15 cellular contexts compared by ENCODE assay signal in the genomic region with DNA sequence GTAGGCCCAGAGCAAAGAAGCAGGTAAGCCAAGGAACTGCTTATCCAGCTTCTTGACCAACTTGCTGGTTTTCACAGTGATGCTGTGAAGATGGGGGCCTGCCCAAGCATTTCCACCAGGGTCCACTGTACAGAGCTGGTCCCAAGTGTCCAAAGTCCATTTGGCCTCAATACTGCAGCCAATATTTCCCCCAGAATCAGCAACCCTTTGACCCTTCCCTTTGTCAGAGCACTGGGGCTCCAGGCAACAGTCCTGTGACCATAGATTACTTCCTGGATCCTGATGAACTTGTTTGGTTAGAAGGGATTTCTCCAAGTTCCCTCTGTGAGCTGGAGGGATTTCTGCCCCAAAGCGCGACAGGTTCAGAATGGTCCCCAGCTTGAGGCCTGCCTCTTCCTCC. TPM values are rescaled to one million over a fixed set of nuclear protein-coding genes. Genes with fewer than 3 reads are reported as not detected.
DNase-seq lines count a peak whose midpoint lies in the region; TF ChIP-seq lines count a peak whose summit lies in the region.
"Had no signal": no experiment of that assay in that cellular context is flagged by ENCODE, and none has a peak within 500 bp of the region (broad histone marks: within the 10 kb centered on the region; RNA-seq: fewer than 3 reads in every experiment).

No MANE protein-coding gene starts in this region.

- no peak for TF ChIP-seq RAD21 in liver (IDR thresholded peaks at IDR 0.05)

- 98% methylated on average over 2 of the region's 2 CpGs for WGBS in liver
- WGBS in testis, 2 donors = 98 to 100% methylated on average over 2 of the region's 2 CpGs

- DNase-seq in activated CD4-positive, alpha-beta T cell treated with anti-CD3 and anti-CD28 coated beads, Interleukin-2, amount 10 ng/mL, durations not matched to agents 7 days and 5 days = no peak
- no peak for DNase-seq in activated CD4-positive, alpha-beta T cell treated with anti-CD3 and anti-CD28 coated beads for 1 hour
- no peak for DNase-seq in endothelial cell (ENCODE audit: low spot score)
- DNase-seq in progenitor cell of endocrine pancreas (ENCODE audit: low spot score, unreplicated experiment) = no peak
- no peak for DNase-seq in testis
- no peak for DNase-seq in NCI-H1436 treated with DMSO at 0.1 percent for 48 hours (lab: John Stamatoyannopoulos, UW)
- DNase-seq in T-helper 1 cell = no peak
- DNase-seq: AML-193; Caco-2; CD4-positive, alpha-beta T cell; H9 had no signal

- TF ChIP-seq POLR2A in testis (IDR thresholded peaks at IDR 0.05) = no peak

- no peaks in the 10 kb centered on the region for H3K9me3 Mint-ChIP-seq in activated CD4-positive, alpha-beta T cell treated with anti-CD3 and anti-CD28 coated beads, Interleukin-2, amount 10 ng/mL, durations not matched to agents 7 days and 5 days
- H3K9me3 Mint-ChIP-seq in endothelial cell (ENCODE audit: unreplicated experiment) = no peaks in the 10 kb centered on the region
- no peaks in the 10 kb centered on the region for H3K9me3 Mint-ChIP-seq in progenitor cell of endocrine pancreas (ENCODE audit: low read depth)
- H3K9me3 Mint-ChIP-seq: CD4-positive, alpha-beta T cell; H9 had no signal

- H3K36me3 ChIP-seq in liver (ENCODE audit: control insufficient read depth in 4 of 4, insufficient read depth in 3 of 4, low read depth in 1 of 4, low read length in 3 of 4) (peaks cover 0 to 48% (median 32%) of the 10 kb centered on the region in 4 donors), testis (ENCODE audit: low read depth, missing control alignments) (no peaks in the 10 kb centered on the region)

- peaks cover 3 to 8% (median 4%) of the 10 kb centered on the region in 4 donors for H3K4me1 ChIP-seq in liver (ENCODE audit: control insufficient read depth in 4 of 4, insufficient read depth in 4 of 4, low read length in 3 of 4)
- H3K4me1 ChIP-seq in testis = peaks cover 3% of the 10 kb centered on the region
- H3K4me1 ChIP-seq: Caco-2 had no signal

- TF ChIP-seq CTCF in endothelial cell (IDR thresholded peaks at IDR 0.05; ENCODE audit: unreplicated experiment) (no peak), liver (IDR thresholded peaks at IDR 0.05; ENCODE audit: low read depth, low read length, missing input control) (no peak), progenitor cell of endocrine pancreas (IDR thresholded peaks at IDR 0.05; ENCODE audit: unreplicated experiment) (no peak), testis (IDR thresholded peaks at IDR 0.05) (no peak)

- POLR2A ChIA-PET in activated CD4-positive, alpha-beta T cell treated with anti-CD3 and anti-CD28 coated beads, Interleukin-2, amount 10 ng/mL, durations not matched to agents 7 days and 5 days (lab: Charles Lee) = interaction anchor here (0.6 kb wide), 1 partner anchor 127 kb away, joined by 10 read pairs; no protein-coding TSS in a partner anchor

- H3K27me3 Mint-ChIP-seq in activated CD4-positive, alpha-beta T cell treated with anti-CD3 and anti-CD28 coated beads, Interleukin-2, amount 10 ng/mL, durations not matched to agents 7 days and 5 days = no peaks in the 10 kb centered on the region
- peaks cover 4% of the 10 kb centered on the region for H3K27me3 Mint-ChIP-seq in endothelial cell (ENCODE audit: unreplicated experiment)
- H3K27me3 Mint-ChIP-seq in progenitor cell of endocrine pancreas = no peaks in the 10 kb centered on the region
- H3K27me3 Mint-ChIP-seq: CD4-positive, alpha-beta T cell had no signal

- H3K9me3 ChIP-seq in liver (ENCODE audit: control insufficient read depth in 4 of 4, low read length in 3 of 4) (no peaks in the 10 kb centered on the region), testis (no peaks in the 10 kb centered on the region)
- H3K9me3 ChIP-seq: A549, Caco-2 had no signal

- intact Hi-C loops in testis (cut with DNase I; ENCODE audit: low total_unique reads) = no loop called here

- peak overlapping the region; percentile 31 for H3K27ac Mint-ChIP-seq in activated CD4-positive, alpha-beta T cell treated with anti-CD3 and anti-CD28 coated beads, Interleukin-2, amount 10 ng/mL, durations not matched to agents 7 days and 5 days
- H3K27ac Mint-ChIP-seq in endothelial cell (ENCODE audit: unreplicated experiment) (peak overlapping the region; percentile 48), progenitor cell of endocrine pancreas (peak overlapping the region; percentile 50)

- peaks cover 40% of the 10 kb centered on the region for H3K4me1 Mint-ChIP-seq in activated CD4-positive, alpha-beta T cell treated with anti-CD3 and anti-CD28 coated beads, Interleukin-2, amount 10 ng/mL, durations not matched to agents 7 days and 5 days
- H3K4me1 Mint-ChIP-seq in endothelial cell (ENCODE audit: unreplicated experiment) (no peaks in the 10 kb centered on the region), progenitor cell of endocrine pancreas (ENCODE audit: low read depth) (peaks cover 5% of the 10 kb centered on the region)

- CTCF ChIA-PET in activated CD4-positive, alpha-beta T cell treated with anti-CD3 and anti-CD28 coated beads, Interleukin-2, amount 10 ng/mL, durations not matched to agents 7 days and 5 days (lab: Charles Lee) = interaction anchor here (1.5 to 3.2 kb wide), 2 partner anchors 9 to 17 kb away, joined by 4 to 14 read pairs; no protein-coding TSS in a partner anchor

- H3K27me3 ChIP-seq in liver (ENCODE audit: control insufficient read depth in 4 of 4, insufficient read depth in 4 of 4, low read length in 3 of 4) = no peaks in the 10 kb centered on the region
- H3K27me3 ChIP-seq in testis = no peaks in the 10 kb centered on the region

- no peak overlapping the region for H3K4me3 Mint-ChIP-seq in activated CD4-positive, alpha-beta T cell treated with anti-CD3 and anti-CD28 coated beads, Interleukin-2, amount 10 ng/mL, durations not matched to agents 7 days and 5 days
- no peak overlapping the region for H3K4me3 Mint-ChIP-seq in endothelial cell (ENCODE audit: unreplicated experiment)
- H3K4me3 Mint-ChIP-seq in progenitor cell of endocrine pancreas (ENCODE audit: low read depth) = no peak overlapping the region
- H3K4me3 Mint-ChIP-seq: CD4-positive, alpha-beta T cell; H9 had no signal

- H3K4me3 ChIP-seq in liver (ENCODE audit: low read depth in 1 of 3, low read length in 3 of 3) (no peak overlapping the region), testis (no peak overlapping the region)
- H3K4me3 ChIP-seq: A549 had no signal

- H3K9ac ChIP-seq in liver (ENCODE audit: low read depth in 1 of 2, low read length in 2 of 2) = no peak overlapping the region

- peaks cover 34% of the 10 kb centered on the region for H3K36me3 Mint-ChIP-seq in activated CD4-positive, alpha-beta T cell treated with anti-CD3 and anti-CD28 coated beads, Interleukin-2, amount 10 ng/mL, durations not matched to agents 7 days and 5 days (ENCODE audit: low read depth)
- H3K36me3 Mint-ChIP-seq in endothelial cell (ENCODE audit: low read depth, unreplicated experiment) (peaks cover 23% of the 10 kb centered on the region), progenitor cell of endocrine pancreas (ENCODE audit: insufficient read depth) (peaks cover 16% of the 10 kb centered on the region)

- H3K27ac ChIP-seq in liver (ENCODE audit: low read depth in 1 of 2, low read length in 2 of 2) (no peak overlapping the region), testis (no peak overlapping the region)
- H3K27ac ChIP-seq: 22Rv1, A549, C4-2B had no signal

TF ChIP-seq in liver, 16 proteins besides CTCF, POLR2A, EP300 and RAD21:
- TF ChIP-seq FOXA2 (IDR thresholded peaks at IDR 0.05) = no peak
- peak; percentile 32 for TF ChIP-seq HNF4G (IDR thresholded peaks at IDR 0.05)
- TF ChIP-seq, protein P1, sequence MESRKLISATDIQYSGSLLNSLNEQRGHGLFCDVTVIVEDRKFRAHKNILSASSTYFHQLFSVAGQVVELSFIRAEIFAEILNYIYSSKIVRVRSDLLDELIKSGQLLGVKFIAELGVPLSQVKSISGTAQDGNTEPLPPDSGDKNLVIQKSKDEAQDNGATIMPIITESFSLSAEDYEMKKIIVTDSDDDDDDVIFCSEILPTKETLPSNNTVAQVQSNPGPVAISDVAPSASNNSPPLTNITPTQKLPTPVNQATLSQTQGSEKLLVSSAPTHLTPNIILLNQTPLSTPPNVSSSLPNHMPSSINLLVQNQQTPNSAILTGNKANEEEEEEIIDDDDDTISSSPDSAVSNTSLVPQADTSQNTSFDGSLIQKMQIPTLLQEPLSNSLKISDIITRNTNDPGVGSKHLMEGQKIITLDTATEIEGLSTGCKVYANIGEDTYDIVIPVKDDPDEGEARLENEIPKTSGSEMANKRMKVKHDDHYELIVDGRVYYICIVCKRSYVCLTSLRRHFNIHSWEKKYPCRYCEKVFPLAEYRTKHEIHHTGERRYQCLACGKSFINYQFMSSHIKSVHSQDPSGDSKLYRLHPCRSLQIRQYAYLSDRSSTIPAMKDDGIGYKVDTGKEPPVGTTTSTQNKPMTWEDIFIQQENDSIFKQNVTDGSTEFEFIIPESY (IDR thresholded peaks at IDR 0.05) = no peak
- TF ChIP-seq YY1 (IDR thresholded peaks at IDR 0.05) = no peak
- TF ChIP-seq HNF4A (conservative IDR thresholded peaks at IDR 0.05) = peak; percentile 49 to 68
- no peak for TF ChIP-seq SP1 (IDR thresholded peaks at IDR 0.05)
TF ChIP-seq in liver: peak in this region for 2.

RNA-seq across cellular contexts. Expression of a gene that starts 26.3 kb away (rescaled TPM):
- total RNA-seq in activated CD4-positive, alpha-beta T cell treated with anti-CD3 and anti-CD28 coated beads, Interleukin-2, amount 10 ng/mL, durations not matched to agents 7 days and 5 days = not detected
- total RNA-seq in endothelial cell (ENCODE audit: unreplicated experiment) (9.3 TPM), liver (100 to 1,000 TPM in 1 of 2 donors, 10 to 100 TPM in 1; 73.0 to 110 TPM), progenitor cell of endocrine pancreas (14.8 and 15.8 TPM in 2 replicates), testis (10 to 100 TPM; 54.7 to 76.8 TPM)
- polyA plus RNA-seq in liver (10 to 100 TPM; 27.5 to 56.1 TPM), testis (ENCODE audit: insufficient read depth, low read depth, low replicate concordance) (32.5 TPM)
- total RNA-seq: CD4-positive, alpha-beta T cell had no signal

RNA-seq across cellular contexts. Expression of a gene that starts 34.4 kb away (rescaled TPM):
- total RNA-seq in activated CD4-positive, alpha-beta T cell treated with anti-CD3 and anti-CD28 coated beads, Interleukin-2, amount 10 ng/mL, durations not matched to agents 7 days and 5 days = 10 to 100 TPM; 78.7 to 84.7 TPM
- total RNA-seq in endothelial cell (ENCODE audit: unreplicated experiment) = 65.6 TPM
- total RNA-seq in liver = 10 to 100 TPM; 28.9 to 38.9 TPM
- 10 to 100 TPM; 12.6 to 12.7 TPM for polyA plus RNA-seq in liver
- 55.4 and 56.4 TPM in 2 replicates for total RNA-seq in progenitor cell of endocrine pancreas
- total RNA-seq in testis = 100 to 1,000 TPM; 103 to 106 TPM
- polyA plus RNA-seq in testis (ENCODE audit: insufficient read depth, low read depth, low replicate concordance) = 67.6 TPM
